9 cellular contexts compared by ENCODE assay signal in genomic region chr10:35640951-35641429, GRCh38. TPM values are rescaled to one million over a fixed set of nuclear protein-coding genes. Genes with fewer than 3 reads are reported as not detected.
DNase-seq lines count a peak whose midpoint lies in the region; ATAC-seq and TF ChIP-seq lines count a peak whose summit lies in the region.
"Had no signal": no experiment of that assay in that cellular context is flagged by ENCODE, and none has a peak within 500 bp of the region (broad histone marks: within the 10 kb centered on the region; RNA-seq: fewer than 3 reads in every experiment).

No MANE protein-coding gene starts in this region.

- peak; percentile 77 for DNase-seq in NCI-H1436 (lab: John Stamatoyannopoulos, UW)
- DNase-seq in NCI-H1436 treated with DMSO at 0.1 percent for 48 hours (lab: John Stamatoyannopoulos, UW): no peak
- peak; percentile 75 for DNase-seq in H4 (ENCODE audit: low spot score)
- peak; percentile 88 for DNase-seq in MM.1S
- peak; percentile 41 for DNase-seq in activated B cell treated with CpG ODN at 0.5 μM for 24 hours
- peak; percentile 83 for DNase-seq in ecto neural progenitor cell (ENCODE audit: low spot score)
- peak; percentile 62 for DNase-seq in lung (ENCODE audit: low spot score)

- ATAC-seq in activated B cell treated with CpG ODN at 0.5 μM for 24 hours (ENCODE audit: low read depth) (peak; percentile 31), lung (ENCODE audit: insufficient read depth, low FRiP score) (peak; percentile 10)
- ATAC-seq in stimulated activated memory B cell treated with anti-CD40 and anti-IgM and Interleukin-4, amounts not matched to agents 10 μg/mL and 1 μg/mL and 100 μg/mL, for 72 hours: peak; percentile 62

- H3K36me3 ChIP-seq in MM.1S (replicated peaks; ENCODE audit: insufficient read depth, low read length) (no peaks in the 10 kb centered on the region), lung (ENCODE audit: control insufficient read depth in 2 of 2, insufficient read depth in 2 of 2, low read length in 2 of 2) (no peaks in the 10 kb centered on the region)

- no peaks in the 10 kb centered on the region for H3K9me2 ChIP-seq in MM.1S (replicated peaks; ENCODE audit: insufficient read depth, low read length)

- H3K4me1 ChIP-seq in MM.1S (ENCODE audit: low read length) (0 out of 2 replicates have a peak, but pooled peaks cover 4% of the 10 kb centered on the region), lung (ENCODE audit: control insufficient read depth in 2 of 2, insufficient read depth in 2 of 2, low read length in 2 of 2) (peaks cover 0 to 19% of the 10 kb centered on the region in 2 donors)

- H3K4me1 Mint-ChIP-seq in activated B cell treated with CpG ODN at 0.5 μM for 24 hours: peaks cover 30% of the 10 kb centered on the region
- peaks cover 30% of the 10 kb centered on the region for H3K4me1 Mint-ChIP-seq in stimulated activated memory B cell treated with anti-CD40 and anti-IgM and Interleukin-4, amounts not matched to agents 10 μg/mL and 1 μg/mL and 100 μg/mL, for 72 hours

- peak overlapping the region; percentile 97 for H2AFZ ChIP-seq in MM.1S (ENCODE audit: low read length)

- H3K4me2 ChIP-seq in MM.1S (ENCODE audit: low read depth, low read length): peak overlapping the region; percentile 100

- TF ChIP-seq CTCF in MM.1S (IDR thresholded peaks at IDR 0.05; ENCODE audit: low read length) (no peak), activated B cell treated with CpG ODN at 0.5 μM for 24 hours (IDR thresholded peaks at IDR 0.05) (no peak), lung (IDR thresholded peaks at IDR 0.05; ENCODE audit: control extremely low read depth, extremely low read depth) (no peak)

- H3K9me3 Mint-ChIP-seq in activated B cell treated with CpG ODN at 0.5 μM for 24 hours: no peaks in the 10 kb centered on the region
- no peaks in the 10 kb centered on the region for H3K9me3 Mint-ChIP-seq in stimulated activated memory B cell treated with anti-CD40 and anti-IgM and Interleukin-4, amounts not matched to agents 10 μg/mL and 1 μg/mL and 100 μg/mL, for 72 hours

- no peaks in the 10 kb centered on the region for H3K79me2 ChIP-seq in MM.1S (ENCODE audit: low read length)

- peaks cover 18% of the 10 kb centered on the region for H3F3A ChIP-seq in MM.1S (ENCODE audit: insufficient read depth, low read length)

- H3K27ac ChIP-seq in MM.1S (ENCODE audit: low read length) (peak overlapping the region; percentile 34; the same call in 1 of the 2 replicates), lung (ENCODE audit: low read depth in 1 of 2, low read length in 1 of 2) (peak overlapping the region; percentile 89 to 95)

- WGBS in lung, 2 donors: 0% methylated on average over 43 to 45 of the region's 45 CpGs

- H3K4me3 ChIP-seq in MM.1S (ENCODE audit: low read length) (peak overlapping the region; percentile 81), lung (peak overlapping the region; percentile 43)

- H3K4me3 Mint-ChIP-seq in activated B cell treated with CpG ODN at 0.5 μM for 24 hours: peak overlapping the region; percentile 80
- peak overlapping the region; percentile 69 for H3K4me3 Mint-ChIP-seq in stimulated activated memory B cell treated with anti-CD40 and anti-IgM and Interleukin-4, amounts not matched to agents 10 μg/mL and 1 μg/mL and 100 μg/mL, for 72 hours

- no peaks in the 10 kb centered on the region for H4K20me1 ChIP-seq in MM.1S (ENCODE audit: insufficient read depth, low read length)

- CTCF ChIA-PET in activated B cell treated with CpG ODN at 0.5 μM for 24 hours (lab: Charles Lee): interaction anchor here (0.8 to 1.3 kb wide), 3 partner anchors 10 to 1139 kb away, joined by 3 read pairs; no protein-coding TSS in a partner anchor

- POLR2A ChIA-PET in activated B cell treated with CpG ODN at 0.5 μM for 24 hours (lab: Charles Lee): no interaction called here

- peak overlapping the region; percentile 54; the same call in 1 of the 2 replicates for H3K9ac ChIP-seq in MM.1S (ENCODE audit: low read length)

- intact Hi-C loops in activated B cell treated with CpG ODN at 0.5 μM for 24 hours (cut with micrococcal nuclease): loop anchor here (5.0 kb wide), 4 partner anchors 79 to 896 kb away; partner anchors contain the start of gene CCNY

- H3K27ac Mint-ChIP-seq in activated B cell treated with CpG ODN at 0.5 μM for 24 hours: no peak overlapping the region
- no peak overlapping the region for H3K27ac Mint-ChIP-seq in stimulated activated memory B cell treated with anti-CD40 and anti-IgM and Interleukin-4, amounts not matched to agents 10 μg/mL and 1 μg/mL and 100 μg/mL, for 72 hours

- H3K27me3 ChIP-seq in MM.1S (replicated peaks; ENCODE audit: insufficient read depth, low read length): no peaks in the 10 kb centered on the region
- no peaks in the 10 kb centered on the region for H3K27me3 ChIP-seq in lung (ENCODE audit: control insufficient read depth, insufficient read depth)

- H3K27me3 Mint-ChIP-seq in activated B cell treated with CpG ODN at 0.5 μM for 24 hours: peaks cover 41% of the 10 kb centered on the region
- H3K27me3 Mint-ChIP-seq in stimulated activated memory B cell treated with anti-CD40 and anti-IgM and Interleukin-4, amounts not matched to agents 10 μg/mL and 1 μg/mL and 100 μg/mL, for 72 hours: peaks cover 35% of the 10 kb centered on the region

- H3K9me3 ChIP-seq in MM.1S (replicated peaks; ENCODE audit: insufficient read depth, low read length) (no peaks in the 10 kb centered on the region), lung (ENCODE audit: control insufficient read depth in 2 of 2, insufficient read depth in 1 of 2, low read length in 1 of 2) (peaks cover 0 to 5% of the 10 kb centered on the region in 2 donors)

- no peaks in the 10 kb centered on the region for H3K36me3 Mint-ChIP-seq in activated B cell treated with CpG ODN at 0.5 μM for 24 hours (ENCODE audit: low read depth)
- H3K36me3 Mint-ChIP-seq in stimulated activated memory B cell treated with anti-CD40 and anti-IgM and Interleukin-4, amounts not matched to agents 10 μg/mL and 1 μg/mL and 100 μg/mL, for 72 hours: no peaks in the 10 kb centered on the region

RNA-seq across cellular contexts. Expression of gene FZD8, which starts 1.1 kb away (rescaled TPM):
- 1.6 and 2.5 TPM in 2 replicates for total RNA-seq in H4 (2014; rRNA removed; shearing (Covaris generic))
- 0.17 and 0.22 TPM in 2 replicates for total RNA-seq in activated B cell treated with CpG ODN at 0.5 μM for 24 hours
- 10 to 100 TPM in 1 of 2 donors, 1 to 10 TPM in 1; 7.4 to 20.8 TPM for total RNA-seq in lung
- 1 to 10 TPM; 6.5 to 7.7 TPM for polyA plus RNA-seq in lung

RNA-seq across cellular contexts. Expression of gene GJD4, which starts 35.8 kb away (rescaled TPM):
- total RNA-seq in H4 (2014; rRNA removed; shearing (Covaris generic)): not detected in 2 replicates
- total RNA-seq in activated B cell treated with CpG ODN at 0.5 μM for 24 hours: not detected in 2 replicates
- not detected for total RNA-seq in lung
- polyA plus RNA-seq in lung: under 1 TPM in 1 of 2 donors, not detected in 1; 0.07 TPM
- total RNA-seq: frontal cortex had no signal

Comparison
In these comparisons a context has a peak if more than half of its experiments do, and no peak if none do; other contexts are left out.
1. ATAC-seq: peak in every context shown above with its lines; median percentile 62 in stimulated activated memory B cell treated with anti-CD40 and anti-IgM and Interleukin-4, amounts not matched to agents 10 μg/mL and 1 μg/mL and 100 μg/mL, for 72 hours; 31 in activated B cell treated with CpG ODN at 0.5 μM for 24 hours; 10 in lung.